Comparison of ENCODE assay signal across 1 cellular context in the genomic region with DNA sequence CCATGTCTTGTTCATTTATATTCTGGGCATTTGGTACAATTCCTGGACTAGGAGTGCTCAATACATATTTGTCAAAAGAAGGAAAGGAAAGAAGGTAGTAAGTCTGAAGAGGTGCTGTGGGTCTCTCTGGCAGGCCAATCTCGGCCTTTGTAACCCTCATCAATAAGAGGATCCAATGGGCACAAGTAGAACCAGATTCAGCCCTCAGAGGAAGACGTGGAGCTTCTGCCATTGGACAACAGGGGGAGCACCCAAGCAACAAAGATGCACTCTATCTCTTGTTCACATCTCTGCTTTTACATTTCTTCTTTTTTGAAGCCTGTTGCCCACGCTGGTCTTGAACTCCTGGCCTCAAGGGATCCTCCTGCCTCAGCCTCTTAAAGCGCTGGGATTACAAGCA.
TF ChIP-seq lines count a peak whose summit lies in the region.

No MANE protein-coding gene starts in this region.

TF ChIP-seq in HepG2, 621 proteins besides CTCF, POLR2A, EP300 and RAD21:
- TF ChIP-seq, protein P1, sequence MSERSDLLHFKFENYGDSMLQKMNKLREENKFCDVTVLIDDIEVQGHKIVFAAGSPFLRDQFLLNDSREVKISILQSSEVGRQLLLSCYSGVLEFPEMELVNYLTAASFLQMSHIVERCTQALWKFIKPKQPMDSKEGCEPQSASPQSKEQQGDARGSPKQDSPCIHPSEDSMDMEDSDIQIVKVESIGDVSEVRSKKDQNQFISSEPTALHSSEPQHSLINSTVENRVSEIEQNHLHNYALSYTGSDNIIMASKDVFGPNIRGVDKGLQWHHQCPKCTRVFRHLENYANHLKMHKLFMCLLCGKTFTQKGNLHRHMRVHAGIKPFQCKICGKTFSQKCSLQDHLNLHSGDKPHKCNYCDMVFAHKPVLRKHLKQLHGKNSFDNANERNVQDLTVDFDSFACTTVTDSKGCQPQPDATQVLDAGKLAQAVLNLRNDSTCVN (CRISPR knock-in tag; IDR thresholded peaks at IDR 0.05; ENCODE audit: borderline replicate concordance), result no peak
- no peak for TF ChIP-seq CAMTA2 (CRISPR knock-in tag; IDR thresholded peaks at IDR 0.05; ENCODE audit: borderline replicate concordance)
- TF ChIP-seq PPARG (CRISPR knock-in tag; conservative IDR thresholded peaks at IDR 0.05), result no peak
- no peak for TF ChIP-seq HES4 (CRISPR knock-in tag; IDR thresholded peaks at IDR 0.05; ENCODE audit: borderline replicate concordance)
- TF ChIP-seq, protein P2, sequence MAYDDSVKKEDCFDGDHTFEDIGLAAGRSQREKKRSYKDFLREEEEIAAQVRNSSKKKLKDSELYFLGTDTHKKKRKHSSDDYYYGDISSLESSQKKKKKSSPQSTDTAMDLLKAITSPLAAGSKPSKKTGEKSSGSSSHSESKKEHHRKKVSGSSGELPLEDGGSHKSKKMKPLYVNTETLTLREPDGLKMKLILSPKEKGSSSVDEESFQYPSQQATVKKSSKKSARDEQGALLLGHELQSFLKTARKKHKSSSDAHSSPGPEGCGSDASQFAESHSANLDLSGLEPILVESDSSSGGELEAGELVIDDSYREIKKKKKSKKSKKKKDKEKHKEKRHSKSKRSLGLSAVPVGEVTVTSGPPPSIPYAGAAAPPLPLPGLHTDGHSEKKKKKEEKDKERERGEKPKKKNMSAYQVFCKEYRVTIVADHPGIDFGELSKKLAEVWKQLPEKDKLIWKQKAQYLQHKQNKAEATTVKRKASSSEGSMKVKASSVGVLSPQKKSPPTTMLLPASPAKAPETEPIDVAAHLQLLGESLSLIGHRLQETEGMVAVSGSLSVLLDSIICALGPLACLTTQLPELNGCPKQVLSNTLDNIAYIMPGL (CRISPR knock-in tag; IDR thresholded peaks at IDR 0.05; ENCODE audit: borderline replicate concordance in 1 of 2, low read depth in 1 of 2), result 0 out of 4 replicates have a peak, but pooled peaks of 1 of the 2 experiments have one; percentile 40
- no peak for TF ChIP-seq FOXA1 (IDR thresholded peaks at IDR 0.05)
- TF ChIP-seq FOXA1 (CRISPR knock-in tag; IDR thresholded peaks at IDR 0.05), result no peak
- TF ChIP-seq STAG1 (CRISPR knock-in tag; IDR thresholded peaks at IDR 0.05), result peak; percentile 38
- TF ChIP-seq, protein P3, sequence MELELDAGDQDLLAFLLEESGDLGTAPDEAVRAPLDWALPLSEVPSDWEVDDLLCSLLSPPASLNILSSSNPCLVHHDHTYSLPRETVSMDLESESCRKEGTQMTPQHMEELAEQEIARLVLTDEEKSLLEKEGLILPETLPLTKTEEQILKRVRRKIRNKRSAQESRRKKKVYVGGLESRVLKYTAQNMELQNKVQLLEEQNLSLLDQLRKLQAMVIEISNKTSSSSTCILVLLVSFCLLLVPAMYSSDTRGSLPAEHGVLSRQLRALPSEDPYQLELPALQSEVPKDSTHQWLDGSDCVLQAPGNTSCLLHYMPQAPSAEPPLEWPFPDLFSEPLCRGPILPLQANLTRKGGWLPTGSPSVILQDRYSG (CRISPR knock-in tag; IDR thresholded peaks at IDR 0.05), result no peak
- peak; percentile 21 for TF ChIP-seq XRCC5 (optimal IDR thresholded peaks at IDR 0.05; ENCODE audit: low read length)
- TF ChIP-seq ZNF33B (CRISPR knock-in tag; IDR thresholded peaks at IDR 0.05), result no peak
- TF ChIP-seq ONECUT2 (CRISPR knock-in tag; IDR thresholded peaks at IDR 0.05), result no peak
- 0 out of 2 replicates have a peak, but pooled peaks have one; percentile 26 for TF ChIP-seq ERF (CRISPR knock-in tag; IDR thresholded peaks at IDR 0.05)
- TF ChIP-seq SMC3 (IDR thresholded peaks at IDR 0.05; ENCODE audit: low read length), result peak; percentile 57; the same call in 1 of the 2 replicates
- peak; percentile 66 for TF ChIP-seq ZNF629 (CRISPR knock-in tag; conservative IDR thresholded peaks at IDR 0.05)
- no peak for TF ChIP-seq ZNF101 (CRISPR knock-in tag; IDR thresholded peaks at IDR 0.05; ENCODE audit: borderline replicate concordance, low read depth)
- TF ChIP-seq ZNF598 (CRISPR knock-in tag; IDR thresholded peaks at IDR 0.05; ENCODE audit: borderline replicate concordance), result no peak
- no peak for TF ChIP-seq ZFY (CRISPR knock-in tag; IDR thresholded peaks at IDR 0.05)
- TF ChIP-seq SOX13 (IDR thresholded peaks at IDR 0.05), result no peak
- 0 out of 4 replicates have a peak, but pooled peaks of 1 of the 2 experiments have one; percentile 4 for TF ChIP-seq SOX13 (CRISPR knock-in tag; conservative IDR thresholded peaks at IDR 0.05 in 1 of 2, IDR thresholded peaks at IDR 0.05 in 1 of 2)
- TF ChIP-seq SIN3A (IDR thresholded peaks at IDR 0.05; ENCODE audit: borderline replicate concordance, low read depth, low read length), result no peak
TF ChIP-seq in HepG2: peak in this region for 7.
